In the genomic region with DNA sequence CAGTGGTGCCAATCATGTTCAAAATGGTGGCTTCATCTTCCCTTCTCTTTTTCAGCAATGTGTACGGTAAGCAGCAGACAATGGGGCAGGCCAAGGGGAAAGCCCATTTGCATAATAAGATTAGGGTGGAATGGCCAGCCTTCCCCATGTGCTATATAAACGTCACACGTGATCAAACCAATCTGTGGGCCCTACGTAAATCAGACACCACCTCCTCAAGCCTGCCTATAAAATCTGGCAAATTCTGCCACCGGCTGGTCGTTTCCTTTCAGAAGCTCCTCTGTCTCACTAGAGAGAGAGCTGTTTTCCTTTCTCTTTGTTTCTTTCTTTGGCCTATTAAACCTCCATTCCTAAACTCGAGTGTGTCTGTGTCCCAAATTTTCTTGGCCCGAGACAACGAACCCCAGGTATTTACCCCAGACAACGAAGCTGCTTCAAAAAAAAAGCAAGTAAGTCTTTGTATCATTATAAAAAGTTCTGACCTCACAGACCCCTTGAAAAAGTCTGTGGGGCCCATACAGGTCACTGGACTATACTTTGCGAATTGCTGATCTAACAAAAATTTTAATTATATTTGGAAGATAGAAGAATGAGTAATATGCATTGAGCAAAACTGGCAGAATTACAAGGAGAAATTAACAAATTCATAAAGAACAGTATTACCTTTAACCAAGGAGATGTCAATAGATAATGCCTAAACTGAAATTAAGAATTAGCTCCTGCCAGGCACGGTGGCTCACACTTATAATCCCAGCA, we compare ENCODE assay signal across 1 cellular context.
TF ChIP-seq lines count a peak whose summit lies in the region.

No MANE protein-coding gene starts in this region.

TF ChIP-seq in K562, 482 proteins besides CTCF, POLR2A, EP300 and RAD21:
- TF ChIP-seq NR2F6 (CRISPR knock-in tag; IDR thresholded peaks at IDR 0.05) (no peak), ZNF316 (IDR thresholded peaks at IDR 0.05) (peak; percentile 84), MAFF (IDR thresholded peaks at IDR 0.05; ENCODE audit: low read length) (peak; percentile 58), C11orf30 (IDR thresholded peaks at IDR 0.05; ENCODE audit: low read depth) (peak; percentile 69), NCOR1 (IDR thresholded peaks at IDR 0.05) (no peak), MAFG (tag; conservative IDR thresholded peaks at IDR 0.05) (peak; percentile 45; the same call in 1 of the 2 replicates), TCF7L2 (IDR thresholded peaks at IDR 0.05; ENCODE audit: low read depth, low read length) (no peak)
